8 cellular contexts compared by ENCODE assay signal in genomic region chr19:46081928-46082727, GRCh38. TPM values are rescaled to one million over a fixed set of nuclear protein-coding genes. Genes with fewer than 3 reads are reported as not detected.
DNase-seq lines count a peak whose midpoint lies in the region; ATAC-seq and TF ChIP-seq lines count a peak whose summit lies in the region.

No MANE protein-coding gene starts in this region.

- no peak overlapping the region for H3K4me3 Mint-ChIP-seq in activated naive CD8-positive, alpha-beta T cell treated with anti-CD3 and anti-CD28 coated beads, Interleukin-2, amount 50 U/mL, for 24 hours
- no peak overlapping the region for H3K4me3 Mint-ChIP-seq in activated naive CD8-positive, alpha-beta T cell treated with anti-CD3 and anti-CD28 coated beads for 36 hours

- TF ChIP-seq POLR2A in prostate gland (IDR thresholded peaks at IDR 0.05) = no peak

- H3K4me3 ChIP-seq in SJCRH30 (no peak overlapping the region), fibroblast of pulmonary artery (replicated peaks; ENCODE audit: low read depth, low read length) (no peak overlapping the region), prostate gland (no peak overlapping the region)

- intact Hi-C loops in prostate gland (cut with DNase I) = loop anchor here (2.0 kb wide), 2 partner anchors 107 to 183 kb away; no protein-coding TSS in a partner anchor

- TF ChIP-seq CTCF in fibroblast of pulmonary artery (IDR thresholded peaks at IDR 0.05; ENCODE audit: low read length, missing control alignments) = peak; percentile 71
- peak; percentile 33 to 81 (median 74) for TF ChIP-seq CTCF in prostate gland (IDR thresholded peaks at IDR 0.05)

- ATAC-seq in activated naive CD8-positive, alpha-beta T cell treated with anti-CD3 and anti-CD28 coated beads, Interleukin-2, amount 50 U/mL, for 24 hours = peak; percentile 64
- ATAC-seq in GM18873 (IDR thresholded peaks at IDR 0.05; ENCODE audit: low FRiP score, unreplicated experiment) = no peak

- H3K27me3 ChIP-seq in SJCRH30 (peaks cover under 1% of the 10 kb centered on the region; the same call in 1 of the 2 replicates), prostate gland (replicated peaks; ENCODE audit: insufficient read depth) (no peaks in the 10 kb centered on the region)

- peaks cover 82% of the 10 kb centered on the region for H3K27me3 Mint-ChIP-seq in activated naive CD8-positive, alpha-beta T cell treated with anti-CD3 and anti-CD28 coated beads, Interleukin-2, amount 50 U/mL, for 24 hours
- H3K27me3 Mint-ChIP-seq in activated naive CD8-positive, alpha-beta T cell treated with anti-CD3 and anti-CD28 coated beads for 36 hours = peaks cover 86% of the 10 kb centered on the region

- H3K9me3 ChIP-seq in SJCRH30 (replicated peaks) (no peaks in the 10 kb centered on the region; the same call in 1 of the 2 replicates), prostate gland (no peaks in the 10 kb centered on the region)

- H3K4me1 ChIP-seq in SJCRH30 (peaks cover 10% of the 10 kb centered on the region), prostate gland (replicated peaks) (no peaks in the 10 kb centered on the region)

- peaks cover 6% of the 10 kb centered on the region for H3K36me3 Mint-ChIP-seq in activated naive CD8-positive, alpha-beta T cell treated with anti-CD3 and anti-CD28 coated beads, Interleukin-2, amount 50 U/mL, for 24 hours (ENCODE audit: low read depth)
- H3K36me3 Mint-ChIP-seq in activated naive CD8-positive, alpha-beta T cell treated with anti-CD3 and anti-CD28 coated beads for 36 hours = no peaks in the 10 kb centered on the region

- peaks cover 6% of the 10 kb centered on the region for H3K4me1 Mint-ChIP-seq in activated naive CD8-positive, alpha-beta T cell treated with anti-CD3 and anti-CD28 coated beads, Interleukin-2, amount 50 U/mL, for 24 hours
- peaks cover 2% of the 10 kb centered on the region for H3K4me1 Mint-ChIP-seq in activated naive CD8-positive, alpha-beta T cell treated with anti-CD3 and anti-CD28 coated beads for 36 hours

- H3K27ac Mint-ChIP-seq in activated naive CD8-positive, alpha-beta T cell treated with anti-CD3 and anti-CD28 coated beads, Interleukin-2, amount 50 U/mL, for 24 hours = no peak overlapping the region
- no peak overlapping the region for H3K27ac Mint-ChIP-seq in activated naive CD8-positive, alpha-beta T cell treated with anti-CD3 and anti-CD28 coated beads for 36 hours

- H3K36me3 ChIP-seq in SJCRH30 (no peaks in the 10 kb centered on the region), prostate gland (no peaks in the 10 kb centered on the region)

- WGBS in prostate gland = 48% methylated on average over 4 of the region's 4 CpGs

- peaks cover 26% of the 10 kb centered on the region for H3K9me3 Mint-ChIP-seq in activated naive CD8-positive, alpha-beta T cell treated with anti-CD3 and anti-CD28 coated beads, Interleukin-2, amount 50 U/mL, for 24 hours
- peaks cover 23% of the 10 kb centered on the region for H3K9me3 Mint-ChIP-seq in activated naive CD8-positive, alpha-beta T cell treated with anti-CD3 and anti-CD28 coated beads for 36 hours

- DNase-seq in activated naive CD8-positive, alpha-beta T cell treated with anti-CD3 and anti-CD28 coated beads, Interleukin-2, amount 50 U/mL, for 24 hours = peak; percentile 15
- no peak for DNase-seq in activated naive CD8-positive, alpha-beta T cell treated with anti-CD3 and anti-CD28 coated beads for 36 hours
- peak; percentile 60 for DNase-seq in M059J (ENCODE audit: low read depth)
- DNase-seq in SJCRH30 = peak; percentile 30 to 66
- DNase-seq in fibroblast of pulmonary artery (ENCODE audit: low read depth) = peak; percentile 79
- peak; percentile 25 for DNase-seq in prostate gland (ENCODE audit: low spot score)
- DNase-seq in NCI-H128 (lab: John Stamatoyannopoulos, UW; ENCODE audit: unreplicated experiment) = no peak

- H3K27ac ChIP-seq in SJCRH30 = no peak overlapping the region
- H3K27ac ChIP-seq in prostate gland = no peak overlapping the region

RNA-seq across cellular contexts. Expression of gene IGFL4, which starts 41.3 kb away (rescaled TPM):
- total RNA-seq in activated naive CD8-positive, alpha-beta T cell treated with anti-CD3 and anti-CD28 coated beads for 36 hours = not detected
- not detected in 2 replicates for total RNA-seq in M059J (2014; rRNA removed; shearing (Covaris generic))
- not detected in 2 replicates for total RNA-seq in SJCRH30 (2014; rRNA removed; shearing (Covaris generic))
- total RNA-seq in prostate gland = not detected

RNA-seq across cellular contexts. Expression of gene IGFL3, which starts 42.4 kb away (rescaled TPM):
- not detected for total RNA-seq in activated naive CD8-positive, alpha-beta T cell treated with anti-CD3 and anti-CD28 coated beads for 36 hours
- not detected in 2 replicates for total RNA-seq in M059J (2014; rRNA removed; shearing (Covaris generic))
- total RNA-seq in SJCRH30 (2014; rRNA removed; shearing (Covaris generic)) = not detected in 2 replicates
- not detected for total RNA-seq in prostate gland

RNA-seq across cellular contexts. Expression of gene PGLYRP1, which starts 59.3 kb away (rescaled TPM):
- not detected for total RNA-seq in activated naive CD8-positive, alpha-beta T cell treated with anti-CD3 and anti-CD28 coated beads for 36 hours
- total RNA-seq in M059J (2014; rRNA removed; shearing (Covaris generic)) = not detected in 2 replicates
- total RNA-seq in SJCRH30 (2014; rRNA removed; shearing (Covaris generic)) = not detected in 2 replicates
- total RNA-seq in prostate gland = not detected

Comparison
In these comparisons a context has a peak if more than half of its experiments do, and no peak if none do; other contexts are left out.
1. DNase-seq: peak in activated naive CD8-positive, alpha-beta T cell treated with anti-CD3 and anti-CD28 coated beads, Interleukin-2, amount 50 U/mL, for 24 hours (single experiment), M059J (single experiment), SJCRH30 (2 of 2), fibroblast of pulmonary artery (single experiment) and prostate gland (single experiment); none in activated naive CD8-positive, alpha-beta T cell treated with anti-CD3 and anti-CD28 coated beads for 36 hours (single experiment) and NCI-H128 (single experiment).